ENCODE assay signal across 10 cellular contexts in the genomic region with DNA sequence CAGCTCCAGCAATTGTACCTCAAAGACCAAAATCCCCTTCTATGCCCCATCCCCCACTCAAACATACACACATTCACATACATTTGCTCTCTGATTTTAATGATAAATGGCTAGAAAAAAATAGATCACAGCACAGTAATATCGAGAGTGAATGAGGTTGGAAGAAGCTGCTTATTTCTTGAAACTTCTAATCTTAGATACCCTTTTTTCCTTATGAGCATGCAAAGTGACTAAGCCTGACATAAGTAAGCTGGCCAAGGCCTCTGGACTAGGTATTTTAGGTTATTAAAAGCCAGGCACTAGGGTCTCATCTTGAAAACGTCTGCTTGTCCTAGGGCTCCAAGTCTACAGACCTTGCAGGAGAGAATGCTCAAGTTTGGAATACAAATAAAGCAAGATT.
DNase-seq lines count a peak whose midpoint lies in the region; ATAC-seq, FAIRE-seq and TF ChIP-seq lines count a peak whose summit lies in the region.
"Had no signal": no experiment of that assay in that cellular context is flagged by ENCODE, and none has a peak within 500 bp of the region (broad histone marks: within the 10 kb centered on the region; RNA-seq: fewer than 3 reads in every experiment).

No MANE protein-coding gene starts in this region.

- no peak for FAIRE-seq in frontal cortex (lab: Jason Lieb, UNC)
- FAIRE-seq: islet of Langerhans had no signal

- no peaks in the 10 kb centered on the region for H3K27me3 ChIP-seq in effector memory CD4-positive, alpha-beta T cell (replicated peaks; ENCODE audit: control insufficient read depth, insufficient read depth, low read length, poor library complexity, severe bottlenecking)

- TF ChIP-seq CTCF in GM12865 (IDR thresholded peaks at IDR 0.05; ENCODE audit: insufficient read depth, low read depth, low read length, missing control alignments) = no peak

- no peaks in the 10 kb centered on the region for H3K9me3 Mint-ChIP-seq in effector memory CD8-positive, alpha-beta T cell

- H3K9me3 ChIP-seq in effector memory CD4-positive, alpha-beta T cell (ENCODE audit: control insufficient read depth, low read length) = no peaks in the 10 kb centered on the region

- peaks cover 3% of the 10 kb centered on the region for H3K36me3 Mint-ChIP-seq in effector memory CD8-positive, alpha-beta T cell (ENCODE audit: insufficient read depth)

- peak overlapping the region in 1 of 2 donors; percentile 87 for H3K27ac Mint-ChIP-seq in effector memory CD8-positive, alpha-beta T cell

- peak overlapping the region; percentile 12 to 40 for H3K4me3 Mint-ChIP-seq in effector memory CD8-positive, alpha-beta T cell

- no peaks in the 10 kb centered on the region for H3K36me3 ChIP-seq in effector memory CD4-positive, alpha-beta T cell (ENCODE audit: control insufficient read depth, insufficient read depth, low read length)

- peak; percentile 74 for DNase-seq in GM12865 (ENCODE audit: low read depth)
- DNase-seq in effector memory CD8-positive, alpha-beta T cell = no peak
- DNase-seq in effector memory CD4-positive, alpha-beta T cell = no peak
- no peak for DNase-seq in amniotic stem cell (lab: John Stamatoyannopoulos, UW)
- DNase-seq in frontal cortex (ENCODE audit: low spot score in 2 of 2) = no peak
- DNase-seq: Calu3 had no signal

- peak; percentile 72 for ATAC-seq in GM19351 (IDR thresholded peaks at IDR 0.05; ENCODE audit: unreplicated experiment)
- ATAC-seq in HG03064 (IDR thresholded peaks at IDR 0.05; ENCODE audit: low read depth, unreplicated experiment) = peak; percentile 56
- ATAC-seq in effector memory CD8-positive, alpha-beta T cell (replicated peaks) = no peak
- no peak for ATAC-seq in SK-N-SH treated with all-trans-retinoic acid at 6 μM for 48 hours

- H3K27ac ChIP-seq in effector memory CD4-positive, alpha-beta T cell (ENCODE audit: insufficient read depth, low read length, poor library complexity, severe bottlenecking) = no peak overlapping the region

- no peaks in the 10 kb centered on the region for H3K4me1 ChIP-seq in effector memory CD4-positive, alpha-beta T cell (ENCODE audit: control insufficient read depth, insufficient read depth, low read length, poor library complexity, severe bottlenecking)

- H3K27me3 Mint-ChIP-seq in effector memory CD8-positive, alpha-beta T cell = no peaks in the 10 kb centered on the region

- H3K4me1 Mint-ChIP-seq in effector memory CD8-positive, alpha-beta T cell (ENCODE audit: low read depth in 2 of 2) = peaks cover 30 to 56% of the 10 kb centered on the region in 2 donors

- H3K4me3 ChIP-seq in GM12865 (ENCODE audit: low read depth, low read length) = no peak overlapping the region
- no peak overlapping the region for H3K4me3 ChIP-seq in effector memory CD4-positive, alpha-beta T cell (ENCODE audit: insufficient read depth, low read depth, low read length, poor library complexity, severe bottlenecking)

TF ChIP-seq in SK-N-SH treated with all-trans-retinoic acid at 6 μM for 48 hours, 23 proteins besides CTCF, POLR2A, EP300 and RAD21:
- TF ChIP-seq, protein P1, sequence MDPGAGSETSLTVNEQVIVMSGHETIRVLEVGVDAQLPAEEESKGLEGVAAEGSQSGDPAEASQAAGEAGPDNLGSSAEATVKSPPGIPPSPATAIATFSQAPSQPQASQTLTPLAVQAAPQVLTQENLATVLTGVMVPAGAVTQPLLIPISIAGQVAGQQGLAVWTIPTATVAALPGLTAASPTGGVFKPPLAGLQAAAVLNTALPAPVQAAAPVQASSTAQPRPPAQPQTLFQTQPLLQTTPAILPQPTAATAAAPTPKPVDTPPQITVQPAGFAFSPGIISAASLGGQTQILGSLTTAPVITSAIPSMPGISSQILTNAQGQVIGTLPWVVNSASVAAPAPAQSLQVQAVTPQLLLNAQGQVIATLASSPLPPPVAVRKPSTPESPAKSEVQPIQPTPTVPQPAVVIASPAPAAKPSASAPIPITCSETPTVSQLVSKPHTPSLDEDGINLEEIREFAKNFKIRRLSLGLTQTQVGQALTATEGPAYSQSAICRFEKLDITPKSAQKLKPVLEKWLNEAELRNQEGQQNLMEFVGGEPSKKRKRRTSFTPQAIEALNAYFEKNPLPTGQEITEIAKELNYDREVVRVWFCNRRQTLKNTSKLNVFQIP (CRISPR knock-in tag; IDR thresholded peaks at IDR 0.05; ENCODE audit: borderline replicate concordance, low read depth) = no peak
- TF ChIP-seq OSR1 (CRISPR knock-in tag; IDR thresholded peaks at IDR 0.05) = no peak
- no peak for TF ChIP-seq PPARA (CRISPR knock-in tag; IDR thresholded peaks at IDR 0.05; ENCODE audit: borderline replicate concordance)
- TF ChIP-seq BACH2 (CRISPR knock-in tag; IDR thresholded peaks at IDR 0.05; ENCODE audit: borderline replicate concordance) = no peak
- no peak for TF ChIP-seq ZNF565 (CRISPR knock-in tag; conservative IDR thresholded peaks at IDR 0.05; ENCODE audit: low read depth)
- no peak for TF ChIP-seq ZNF70 (CRISPR knock-in tag; IDR thresholded peaks at IDR 0.05)
- no peak for TF ChIP-seq ISL1 (CRISPR knock-in tag; IDR thresholded peaks at IDR 0.05)
- TF ChIP-seq, protein P2, sequence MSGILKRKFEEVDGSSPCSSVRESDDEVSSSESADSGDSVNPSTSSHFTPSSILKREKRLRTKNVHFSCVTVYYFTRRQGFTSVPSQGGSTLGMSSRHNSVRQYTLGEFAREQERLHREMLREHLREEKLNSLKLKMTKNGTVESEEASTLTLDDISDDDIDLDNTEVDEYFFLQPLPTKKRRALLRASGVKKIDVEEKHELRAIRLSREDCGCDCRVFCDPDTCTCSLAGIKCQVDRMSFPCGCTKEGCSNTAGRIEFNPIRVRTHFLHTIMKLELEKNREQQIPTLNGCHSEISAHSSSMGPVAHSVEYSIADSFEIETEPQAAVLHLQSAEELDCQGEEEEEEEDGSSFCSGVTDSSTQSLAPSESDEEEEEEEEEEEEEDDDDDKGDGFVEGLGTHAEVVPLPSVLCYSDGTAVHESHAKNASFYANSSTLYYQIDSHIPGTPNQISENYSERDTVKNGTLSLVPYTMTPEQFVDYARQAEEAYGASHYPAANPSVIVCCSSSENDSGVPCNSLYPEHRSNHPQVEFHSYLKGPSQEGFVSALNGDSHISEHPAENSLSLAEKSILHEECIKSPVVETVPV (CRISPR knock-in tag; IDR thresholded peaks at IDR 0.05) = no peak
- TF ChIP-seq CSDC2 (CRISPR knock-in tag; IDR thresholded peaks at IDR 0.05) = no peak
- no peak for TF ChIP-seq ZNF8 (CRISPR knock-in tag; IDR thresholded peaks at IDR 0.05)
- TF ChIP-seq, protein P3, sequence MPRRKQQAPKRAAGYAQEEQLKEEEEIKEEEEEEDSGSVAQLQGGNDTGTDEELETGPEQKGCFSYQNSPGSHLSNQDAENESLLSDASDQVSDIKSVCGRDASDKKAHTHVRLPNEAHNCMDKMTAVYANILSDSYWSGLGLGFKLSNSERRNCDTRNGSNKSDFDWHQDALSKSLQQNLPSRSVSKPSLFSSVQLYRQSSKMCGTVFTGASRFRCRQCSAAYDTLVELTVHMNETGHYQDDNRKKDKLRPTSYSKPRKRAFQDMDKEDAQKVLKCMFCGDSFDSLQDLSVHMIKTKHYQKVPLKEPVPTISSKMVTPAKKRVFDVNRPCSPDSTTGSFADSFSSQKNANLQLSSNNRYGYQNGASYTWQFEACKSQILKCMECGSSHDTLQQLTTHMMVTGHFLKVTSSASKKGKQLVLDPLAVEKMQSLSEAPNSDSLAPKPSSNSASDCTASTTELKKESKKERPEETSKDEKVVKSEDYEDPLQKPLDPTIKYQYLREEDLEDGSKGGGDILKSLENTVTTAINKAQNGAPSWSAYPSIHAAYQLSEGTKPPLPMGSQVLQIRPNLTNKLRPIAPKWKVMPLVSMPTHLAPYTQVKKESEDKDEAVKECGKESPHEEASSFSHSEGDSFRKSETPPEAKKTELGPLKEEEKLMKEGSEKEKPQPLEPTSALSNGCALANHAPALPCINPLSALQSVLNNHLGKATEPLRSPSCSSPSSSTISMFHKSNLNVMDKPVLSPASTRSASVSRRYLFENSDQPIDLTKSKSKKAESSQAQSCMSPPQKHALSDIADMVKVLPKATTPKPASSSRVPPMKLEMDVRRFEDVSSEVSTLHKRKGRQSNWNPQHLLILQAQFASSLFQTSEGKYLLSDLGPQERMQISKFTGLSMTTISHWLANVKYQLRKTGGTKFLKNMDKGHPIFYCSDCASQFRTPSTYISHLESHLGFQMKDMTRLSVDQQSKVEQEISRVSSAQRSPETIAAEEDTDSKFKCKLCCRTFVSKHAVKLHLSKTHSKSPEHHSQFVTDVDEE (CRISPR knock-in tag; IDR thresholded peaks at IDR 0.05) = no peak

Comparison
In these comparisons a context has a peak if more than half of its experiments do, and no peak if none do; other contexts are left out.
1. ATAC-seq: peak in GM19351 (single experiment) and HG03064 (single experiment); none in effector memory CD8-positive, alpha-beta T cell (single experiment) and SK-N-SH treated with all-trans-retinoic acid at 6 μM for 48 hours (single experiment).